Comparison of ENCODE assay signal across 36 cellular contexts in the genomic region with DNA sequence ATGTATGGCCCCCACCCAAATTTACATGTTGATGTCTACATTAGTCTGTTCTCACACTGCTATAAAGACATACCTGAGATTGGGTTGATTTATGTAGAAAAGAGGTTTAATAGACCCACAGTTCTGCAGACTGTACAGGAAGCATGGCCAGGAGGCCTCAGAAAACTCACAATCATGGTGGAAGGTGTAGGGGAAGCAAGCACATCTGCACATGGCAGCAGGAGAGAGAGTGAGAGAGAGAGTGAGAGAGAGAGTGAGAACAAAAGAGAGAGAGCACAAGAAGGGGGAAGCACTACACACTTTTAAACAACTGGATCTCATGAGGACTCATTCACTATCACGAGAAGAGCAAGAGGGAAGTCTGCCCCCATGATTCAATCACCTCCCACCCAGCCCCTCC.
"Had no signal": no experiment of that assay in that cellular context is flagged by ENCODE, and none has a peak within 500 bp of the region (broad histone marks: within the 10 kb centered on the region; RNA-seq: fewer than 3 reads in every experiment).

No MANE protein-coding gene starts in this region.

- ATAC-seq: activated CD8-positive, alpha-beta memory T cell treated with anti-CD3 and anti-CD28 coated beads, Interleukin-2, amount 10 ng/mL, durations not matched to agents 7 days and 5 days; activated T-cell treated with anti-CD3 and anti-CD28 coated beads, Interleukin-2, amount 50 U/mL, for 72 hours; body of pancreas; Right ventricle myocardium inferior had no signal

- H3K4me3 ChIP-seq: ascending aorta, body of pancreas, PC-9 had no signal

- H3K27me3 ChIP-seq: ascending aorta, body of pancreas had no signal

- FAIRE-seq: bronchial epithelial cell, RCC 7860 had no signal

- DNase-seq: activated B cell treated with CpG ODN at 0.5 μM for 24 hours; activated CD4-positive, alpha-beta memory T cell treated with anti-CD3 and anti-CD28 coated beads, Interleukin-2, amount 10 ng/mL, durations not matched to agents 7 days and 5 days; activated CD4-positive, alpha-beta T cell treated with anti-CD3 and anti-CD28 coated beads for 4 hours; activated CD4-positive, alpha-beta T cell treated with anti-CD3 and anti-CD28 coated beads, Interleukin-2, amount 50 U/mL, for 1 hour; activated CD4-positive, CD25-positive, alpha-beta regulatory T cell treated with anti-CD3 and anti-CD28 coated beads, Interleukin-2, amount 50 U/mL, for 72 hours; activated CD8-positive, alpha-beta memory T cell treated with anti-CD3 and anti-CD28 coated beads for 24 hours; activated CD8-positive, alpha-beta memory T cell treated with anti-CD3 and anti-CD28 coated beads, Interleukin-2, amount 10 ng/mL, durations not matched to agents 7 days and 5 days; activated CD8-positive, alpha-beta memory T cell treated with anti-CD3 and anti-CD28 coated beads, Interleukin-2, amount 50 U/mL, for 48 hours; activated gamma-delta T cell; activated naive CD4-positive, alpha-beta T cell treated with Interleukin-2 at 50 U/mL for 16 hours; activated naive CD8-positive, alpha-beta T cell treated with anti-CD3 and anti-CD28 coated beads, Interleukin-2, amount 10 ng/mL, durations not matched to agents 7 days and 5 days; activated T-cell treated with anti-CD3 and anti-CD28 coated beads, Interleukin-2, amount 50 U/mL, for 1 hour; activated T-cell treated with anti-CD3 and anti-CD28 coated beads, Interleukin-2, amount 50 U/mL, for 72 hours; amygdala; body of pancreas; Kasumi-1; KG1; MM.1S; MV-4-11; NCI-H1092; NCI-H1436 treated with DMSO at 0.1 percent for 48 hours; NCI-H1694 treated with DMSO at 0.1 percent for 48 hours; NCI-H2029; NCI-H345; NCI-H524 treated with DMSO at 0.1 percent for 48 hours; NK-92 treated with Interleukin-12 subunit alpha and Interleukin-12 subunit beta, amount 100 ng/mL, for 24 hours; SIG-M5; T-helper 1 cell; T-helper 2 cell; T-helper 9 cell had no signal

- H3K36me3 ChIP-seq: ascending aorta had no signal

- H3K27ac ChIP-seq: ascending aorta, body of pancreas, PC-9, VCaP had no signal

- H3K4me2 ChIP-seq: PC-9 had no signal

- H2AFZ ChIP-seq: PC-9 had no signal

- H3K4me1 ChIP-seq: ascending aorta, body of pancreas had no signal

- H3K9me3 ChIP-seq: body of pancreas had no signal
